In the genomic region with DNA sequence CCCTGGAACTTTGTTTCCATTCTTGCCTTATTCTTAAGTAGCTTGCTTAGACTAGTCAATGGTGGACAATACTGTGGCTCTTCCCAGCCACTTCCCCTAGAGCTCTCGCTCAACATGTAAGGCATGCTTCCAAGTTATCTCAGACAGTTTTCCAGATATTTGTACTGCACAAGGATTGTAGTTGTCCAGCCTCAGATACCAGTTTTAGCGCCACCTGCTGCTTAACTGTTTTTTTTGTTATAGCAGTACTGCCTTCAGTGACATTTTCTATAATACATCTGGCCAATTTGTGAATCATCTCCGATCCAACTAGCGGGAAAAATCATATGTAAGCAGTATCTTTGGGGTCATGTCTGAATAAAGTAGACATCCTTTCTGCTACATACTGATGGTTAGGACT, we compare ENCODE assay signal across 9 cellular contexts.
DNase-seq lines count a peak whose midpoint lies in the region; ATAC-seq and TF ChIP-seq lines count a peak whose summit lies in the region.
"Had no signal": no experiment of that assay in that cellular context is flagged by ENCODE, and none has a peak within 500 bp of the region (broad histone marks: within the 10 kb centered on the region; RNA-seq: fewer than 3 reads in every experiment).

No MANE protein-coding gene starts in this region.

- in situ Hi-C loops in transverse colon (cut with MboI; ENCODE audit: low pct_ligation_motif_present in 1 of 4, low pct_unique_long_range_greater_than_20kb in 1 of 4, low sequenced_read_pairs in 3 of 4) = loop anchor here in 2 of 4 donors (25.0 kb wide), 1 partner anchor 516 kb away; no protein-coding TSS in a partner anchor

- H3K9ac ChIP-seq in colonic mucosa (ENCODE audit: low read depth in 2 of 2, low read length in 2 of 2) = no peak overlapping the region

- H3K9me3 ChIP-seq in HEK293 (ENCODE audit: control insufficient read depth, insufficient read depth, low read depth, low read length) (no peaks in the 10 kb centered on the region), heart right ventricle (no peaks in the 10 kb centered on the region), transverse colon (no peaks in the 10 kb centered on the region), colonic mucosa (no peaks in the 10 kb centered on the region)
- H3K9me3 ChIP-seq: neutrophil had no signal

- no peak for TF ChIP-seq EP300 in transverse colon (IDR thresholded peaks at IDR 0.05; ENCODE audit: low read depth)

- intact Hi-C loops in heart right ventricle (cut with DNase I) = loop anchor here in 6 of 10 donors (5.0 to 10.0 kb wide), 5 partner anchors 88 to 518 kb away; no protein-coding TSS in a partner anchor
- intact Hi-C loops in transverse colon (cut with DNase I; ENCODE audit: low total_unique reads) = no loop called here
- intact Hi-C loops in colonic mucosa (cut with DNase I) = loop anchor here (5.0 kb wide), 1 partner anchor 511 kb away; no protein-coding TSS in a partner anchor

- H3K27ac ChIP-seq in HEK293 (ENCODE audit: extremely low read depth, low read depth, low read length) = no peak overlapping the region
- H3K27ac ChIP-seq in RWPE1 = no peak overlapping the region
- H3K27ac ChIP-seq in heart right ventricle = no peak overlapping the region
- no peak overlapping the region for H3K27ac ChIP-seq in transverse colon
- no peak overlapping the region for H3K27ac ChIP-seq in colonic mucosa
- H3K27ac ChIP-seq: neutrophil had no signal

- peak in 5 of 8 donors; percentile 39 to 63 (median 46) for ATAC-seq in heart right ventricle

- H3K4me1 ChIP-seq in HEK293 (ENCODE audit: control insufficient read depth, insufficient read depth, low read length) (no peaks in the 10 kb centered on the region), heart right ventricle (no peaks in the 10 kb centered on the region), transverse colon (no peaks in the 10 kb centered on the region), colonic mucosa (no peaks in the 10 kb centered on the region)

- H3K36me3 ChIP-seq in HEK293 (ENCODE audit: control insufficient read depth in 2 of 2, insufficient read depth in 1 of 2, low read length in 2 of 2) (no peaks in the 10 kb centered on the region), heart right ventricle (no peaks in the 10 kb centered on the region), transverse colon (no peaks in the 10 kb centered on the region), colonic mucosa (no peaks in the 10 kb centered on the region)
- H3K36me3 ChIP-seq: neutrophil had no signal

- POLR2A ChIA-PET in HEK293 (lab: Yijun Ruan, JAX) = no interaction called here
- POLR2A ChIA-PET in RWPE1 (lab: Yijun Ruan, JAX; ENCODE audit: low non-redundant PET) = no interaction called here

- no peak overlapping the region for H3K4me3 ChIP-seq in HEK293 (ENCODE audit: low read depth, low read length)
- no peak overlapping the region for H3K4me3 ChIP-seq in heart right ventricle
- no peak overlapping the region for H3K4me3 ChIP-seq in transverse colon
- no peak overlapping the region for H3K4me3 ChIP-seq in colonic mucosa

- CTCF ChIA-PET in HEK293 (lab: Yijun Ruan, JAX) = interaction anchor here (0.6 to 3.7 kb wide), 17 partner anchors 8 to 520 kb away, joined by 3 to 18 read pairs (median 4); no protein-coding TSS in a partner anchor
- CTCF ChIA-PET in RWPE1 (lab: Yijun Ruan, JAX) = interaction anchor here (0.5 to 2.1 kb wide), 8 partner anchors 9 to 390 kb away, joined by 3 to 9 read pairs (median 4); no protein-coding TSS in a partner anchor

- no peak for TF ChIP-seq POLR2A in transverse colon (IDR thresholded peaks at IDR 0.05)

- 34 to 50% methylated on average over 4 of the region's 4 CpGs for WGBS in heart right ventricle, 2 donors
- 39 to 44% methylated on average over 3 to 4 of the region's 4 CpGs for WGBS in transverse colon (ENCODE audit: low coverage in 1 of 2), 2 donors

- no peak for TF ChIP-seq CTCF in HEK293 (tag by site-specific recombination; IDR thresholded peaks at IDR 0.05)
- TF ChIP-seq CTCF in RWPE1 (conservative IDR thresholded peaks at IDR 0.05; ENCODE audit: low read depth) = 0 out of 2 replicates have a peak, but pooled peaks have one; percentile 27
- peak in 8 of 9 donors; percentile 7 to 61 (median 44) for TF ChIP-seq CTCF in heart right ventricle (IDR thresholded peaks at IDR 0.05)
- peak in 4 of 5 experiments; percentile 13 to 34 (median 24) for TF ChIP-seq CTCF in transverse colon (IDR thresholded peaks at IDR 0.05)
- TF ChIP-seq CTCF in colonic mucosa (IDR thresholded peaks at IDR 0.05) = no peak

- H3K27me3 ChIP-seq in heart right ventricle (no peaks in the 10 kb centered on the region), transverse colon (no peaks in the 10 kb centered on the region), colonic mucosa (no peaks in the 10 kb centered on the region)
- H3K27me3 ChIP-seq: neutrophil had no signal

- DNase-seq in ELR (ENCODE audit: low read depth) = peak; percentile 78
- peak; percentile 25 for DNase-seq in RWPE1 (ENCODE audit: low spot score)
- DNase-seq in heart right ventricle = peak in 1 of 2 donors; percentile 33
- DNase-seq in transverse colon = no peak
- no peak for DNase-seq in effector CD8-positive, alpha-beta T cell (lab: John Stamatoyannopoulos, UW)
- DNase-seq in NCI-H187 treated with DMSO at 0.1 percent for 48 hours (lab: John Stamatoyannopoulos, UW) = no peak
- no peak for DNase-seq in colonic mucosa

TF ChIP-seq in HEK293, 187 proteins besides CTCF, POLR2A, EP300 and RAD21:
- no peak for TF ChIP-seq ZNF600 (tag by site-specific recombination; IDR thresholded peaks at IDR 0.05)
- peak; percentile 50 for TF ChIP-seq ZNF654 (tag by site-specific recombination; IDR thresholded peaks at IDR 0.05; ENCODE audit: low read depth)

Comparison
In these comparisons a context has a peak if more than half of its experiments do, and no peak if none do; other contexts are left out.
1. DNase-seq: peak in ELR (single experiment) and RWPE1 (single experiment); none in transverse colon (single experiment), effector CD8-positive, alpha-beta T cell (single experiment), NCI-H187 treated with DMSO at 0.1 percent for 48 hours (single experiment) and colonic mucosa (single experiment).
2. CTCF ChIP-seq: peak in RWPE1 (single experiment), heart right ventricle (8 of 9) and transverse colon (4 of 5); none in HEK293 (single experiment) and colonic mucosa (single experiment).